Comparison of ENCODE assay signal across 29 cellular contexts in the genomic region with DNA sequence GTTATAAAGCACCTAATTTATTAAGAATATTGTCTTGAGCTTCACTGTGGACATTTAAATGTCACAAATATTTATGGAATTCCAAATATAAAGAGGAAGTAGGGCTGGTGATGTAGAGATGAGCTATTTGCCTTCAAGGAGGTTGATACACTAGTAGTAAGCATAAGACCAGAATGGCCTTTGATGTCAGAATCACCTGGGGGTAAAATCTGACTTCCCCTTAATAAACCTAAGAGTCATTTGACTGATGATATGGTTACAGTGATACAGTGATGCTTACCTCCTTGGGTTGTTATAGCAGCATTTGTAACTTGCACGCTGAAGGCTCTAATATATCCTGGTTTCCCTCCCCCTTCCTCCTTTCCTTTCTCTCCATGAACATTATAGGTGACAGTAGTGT.
"Had no signal": no experiment of that assay in that cellular context is flagged by ENCODE, and none has a peak within 500 bp of the region (broad histone marks: within the 10 kb centered on the region; RNA-seq: fewer than 3 reads in every experiment).

No MANE protein-coding gene starts in this region.

- H3K4me3 ChIP-seq: ascending aorta, esophagus squamous epithelium, pancreas, prostate gland, sigmoid colon, suprapubic skin, tibial artery had no signal

- H3K4me1 ChIP-seq: ascending aorta, esophagus squamous epithelium, pancreas, prostate gland, sigmoid colon, suprapubic skin had no signal

- H3K9me3 ChIP-seq: pancreas, prostate gland, suprapubic skin had no signal

- H3K36me3 ChIP-seq: ascending aorta, esophagus squamous epithelium, pancreas, prostate gland, sigmoid colon, suprapubic skin, tibial artery had no signal

- H3K27me3 ChIP-seq: ascending aorta, esophagus squamous epithelium, pancreas, sigmoid colon, suprapubic skin, tibial artery had no signal

- H3K27me3 Mint-ChIP-seq: activated naive CD8-positive, alpha-beta T cell treated with anti-CD3 and anti-CD28 coated beads, Interleukin-2, amount 10 ng/mL, durations not matched to agents 7 days and 5 days; brain; naive thymus-derived CD8-positive, alpha-beta T cell had no signal

- H3K27ac ChIP-seq: ascending aorta, esophagus squamous epithelium, pancreas, prostate gland, sigmoid colon, suprapubic skin, tibial artery had no signal

- DNase-seq: activated CD4-positive, alpha-beta T cell treated with anti-CD3 and anti-CD28 coated beads for 4 hours; activated CD4-positive, alpha-beta T cell treated with anti-CD3 and anti-CD28 coated beads, Interleukin-2, amount 50 U/mL, for 4 hours; activated naive CD4-positive, alpha-beta T cell treated with anti-CD3 and anti-CD28 coated beads for 36 hours; activated naive CD8-positive, alpha-beta T cell treated with anti-CD3 and anti-CD28 coated beads, Interleukin-2, amount 10 ng/mL, durations not matched to agents 7 days and 5 days; activated T-cell treated with anti-CD3 and anti-CD28 coated beads for 4 hours; activated T-cell treated with anti-CD3 and anti-CD28 coated beads, Interleukin-2, amount 50 U/mL, for 72 hours; caudate nucleus; cortex of kidney; esophagus squamous epithelium; left cardiac atrium; left ventricle myocardium superior; midbrain; naive thymus-derived CD8-positive, alpha-beta T cell; nucleus accumbens; pancreas; retina; sigmoid colon; small intestine; stimulated activated CD4-positive, alpha-beta T cell treated with anti-CD3 and anti-CD28 coated beads, Interleukin-1b, Interleukin-23, amount 100 ng/mL, for 48 hours; stimulated activated CD4-positive, alpha-beta T cell treated with anti-CD3 and anti-CD28 coated beads, Interleukin-4, amount 100 ng/mL, for 4 hours; stimulated activated CD8-positive, alpha-beta memory T cell treated with anti-CD3 and anti-CD28 coated beads, Interleukin-4, amount 100 ng/mL, for 48 hours; stimulated activated naive CD4-positive, alpha-beta T cell; T-helper 1 cell; tibial artery had no signal

- H3K4me3 Mint-ChIP-seq: activated naive CD4-positive, alpha-beta T cell treated with anti-CD3 and anti-CD28 coated beads for 36 hours; activated naive CD8-positive, alpha-beta T cell treated with anti-CD3 and anti-CD28 coated beads, Interleukin-2, amount 10 ng/mL, durations not matched to agents 7 days and 5 days; activated T-cell treated with anti-CD3 and anti-CD28 coated beads, Interleukin-2, amount 50 U/mL, for 72 hours; brain; naive thymus-derived CD8-positive, alpha-beta T cell; neural crest cell had no signal

- H3K27ac Mint-ChIP-seq: activated naive CD4-positive, alpha-beta T cell treated with anti-CD3 and anti-CD28 coated beads for 36 hours; activated naive CD8-positive, alpha-beta T cell treated with anti-CD3 and anti-CD28 coated beads, Interleukin-2, amount 10 ng/mL, durations not matched to agents 7 days and 5 days; activated T-cell treated with anti-CD3 and anti-CD28 coated beads, Interleukin-2, amount 50 U/mL, for 72 hours; brain had no signal
